19 cellular contexts compared by ENCODE assay signal in genomic region chr3:24420224-24420623, GRCh38.
DNase-seq lines count a peak whose midpoint lies in the region; ATAC-seq and TF ChIP-seq lines count a peak whose summit lies in the region.
"Had no signal": no experiment of that assay in that cellular context is flagged by ENCODE, and none has a peak within 500 bp of the region (broad histone marks: within the 10 kb centered on the region; RNA-seq: fewer than 3 reads in every experiment).

No MANE protein-coding gene starts in this region.

- no peaks in the 10 kb centered on the region for H3K4me1 ChIP-seq in spleen
- H3K4me1 ChIP-seq: SJSA1 had no signal

- H3K4me3 ChIP-seq in spleen, result no peak overlapping the region
- H3K4me3 ChIP-seq: GM23248, HAP-1, SJSA1 had no signal

- no peak for TF ChIP-seq CTCF in spleen (IDR thresholded peaks at IDR 0.05 in 8 of 11, conservative IDR thresholded peaks at IDR 0.05 in 3 of 11)

- peak; percentile 66 for ATAC-seq in GM18498 (IDR thresholded peaks at IDR 0.05; ENCODE audit: unreplicated experiment)
- peak; percentile 62 for ATAC-seq in GM21717 (IDR thresholded peaks at IDR 0.05; ENCODE audit: unreplicated experiment)
- peak; percentile 53 for ATAC-seq in HG03520 (IDR thresholded peaks at IDR 0.05; ENCODE audit: unreplicated experiment)
- peak; percentile 67 for ATAC-seq in left ventricle myocardium superior
- ATAC-seq in HG03039 (IDR thresholded peaks at IDR 0.05; ENCODE audit: unreplicated experiment), result no peak
- ATAC-seq: T-helper 17 cell had no signal

- 87 to 95% (median 91%) methylated on average over 2 of the region's 2 CpGs for WGBS in spleen, 5 donors

- H3K9me3 ChIP-seq in spleen, result no peaks in the 10 kb centered on the region
- H3K9me3 ChIP-seq: HAP-1, SJSA1 had no signal

- no peaks in the 10 kb centered on the region for H3K27me3 ChIP-seq in spleen (replicated peaks in 1 of 7)
- H3K27me3 ChIP-seq: SJSA1 had no signal

- peak; percentile 16 for DNase-seq in left ventricle myocardium superior
- no peak for DNase-seq in spleen
- no peak for DNase-seq in T-helper 1 cell
- DNase-seq: AML-193, DMS79, GM23248, NCI-H1436, NCI-H1930, NCI-H226, NCI-H524, T-helper 17 cell had no signal

- no peaks in the 10 kb centered on the region for H3K36me3 ChIP-seq in spleen
- H3K36me3 ChIP-seq: HAP-1, SJSA1 had no signal

- no peak for TF ChIP-seq POLR2A in spleen (IDR thresholded peaks at IDR 0.05)

- H3K27ac ChIP-seq in spleen, result no peak overlapping the region
- H3K27ac ChIP-seq: C4-2B, GM23248, KMS-11, SJSA1 had no signal

- intact Hi-C loops in left ventricle myocardium superior (cut with micrococcal nuclease), result no loop called here
- intact Hi-C loops in spleen (cut with DNase I; ENCODE audit: low total_unique reads), result no loop called here
